ENCODE assay signal across 1 cellular context in the genomic region with DNA sequence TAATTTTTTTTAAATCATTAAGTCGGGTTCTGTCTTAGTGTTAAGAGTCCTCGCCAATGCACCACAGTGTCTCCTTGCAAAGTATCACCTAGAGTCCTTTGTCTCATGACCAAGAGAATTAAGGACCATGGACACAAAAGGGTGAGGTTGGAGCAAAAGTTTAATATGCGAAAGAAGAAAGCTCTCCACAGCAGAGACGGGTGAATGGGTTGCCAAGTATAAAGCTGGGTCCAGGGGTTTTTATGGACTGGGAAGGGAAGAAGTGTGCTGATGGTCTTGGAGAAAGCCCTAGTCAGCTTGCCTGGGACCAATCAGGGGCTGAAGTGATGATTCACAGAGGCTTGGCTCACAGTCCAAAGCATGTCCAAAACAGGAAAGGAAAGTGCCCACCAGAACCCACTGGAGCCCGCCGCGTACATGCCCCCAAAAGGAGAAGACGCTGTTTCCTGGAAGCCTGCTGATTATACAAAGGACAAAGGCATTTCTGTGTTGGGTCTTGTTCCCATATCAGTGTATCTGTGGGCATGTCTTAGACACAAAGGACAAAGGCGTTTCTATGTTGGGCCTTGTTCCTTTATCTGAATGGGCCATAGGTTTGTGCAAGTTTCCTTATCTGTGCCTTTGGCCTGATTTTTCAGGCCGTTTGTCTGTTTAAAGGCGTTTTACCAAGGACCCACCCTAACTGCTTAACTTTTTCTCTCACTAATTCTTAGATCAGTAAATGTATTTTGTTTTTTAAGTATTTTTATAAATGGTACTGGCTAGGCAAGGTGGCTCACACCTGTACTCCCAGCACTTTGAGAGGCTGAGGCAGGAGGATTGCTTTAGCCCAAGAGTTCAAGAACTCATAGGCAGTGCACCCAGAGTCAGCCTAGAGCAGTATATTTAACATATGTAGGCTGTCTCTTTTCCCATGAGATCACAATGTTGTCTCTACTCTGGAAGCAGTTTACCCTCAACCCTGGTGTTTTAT.
TF ChIP-seq lines count a peak whose summit lies in the region.

No MANE protein-coding gene starts in this region.

TF ChIP-seq in HepG2, 621 proteins besides CTCF, POLR2A, EP300 and RAD21 (continued from another document and continues in another):
- TF ChIP-seq, protein P1, sequence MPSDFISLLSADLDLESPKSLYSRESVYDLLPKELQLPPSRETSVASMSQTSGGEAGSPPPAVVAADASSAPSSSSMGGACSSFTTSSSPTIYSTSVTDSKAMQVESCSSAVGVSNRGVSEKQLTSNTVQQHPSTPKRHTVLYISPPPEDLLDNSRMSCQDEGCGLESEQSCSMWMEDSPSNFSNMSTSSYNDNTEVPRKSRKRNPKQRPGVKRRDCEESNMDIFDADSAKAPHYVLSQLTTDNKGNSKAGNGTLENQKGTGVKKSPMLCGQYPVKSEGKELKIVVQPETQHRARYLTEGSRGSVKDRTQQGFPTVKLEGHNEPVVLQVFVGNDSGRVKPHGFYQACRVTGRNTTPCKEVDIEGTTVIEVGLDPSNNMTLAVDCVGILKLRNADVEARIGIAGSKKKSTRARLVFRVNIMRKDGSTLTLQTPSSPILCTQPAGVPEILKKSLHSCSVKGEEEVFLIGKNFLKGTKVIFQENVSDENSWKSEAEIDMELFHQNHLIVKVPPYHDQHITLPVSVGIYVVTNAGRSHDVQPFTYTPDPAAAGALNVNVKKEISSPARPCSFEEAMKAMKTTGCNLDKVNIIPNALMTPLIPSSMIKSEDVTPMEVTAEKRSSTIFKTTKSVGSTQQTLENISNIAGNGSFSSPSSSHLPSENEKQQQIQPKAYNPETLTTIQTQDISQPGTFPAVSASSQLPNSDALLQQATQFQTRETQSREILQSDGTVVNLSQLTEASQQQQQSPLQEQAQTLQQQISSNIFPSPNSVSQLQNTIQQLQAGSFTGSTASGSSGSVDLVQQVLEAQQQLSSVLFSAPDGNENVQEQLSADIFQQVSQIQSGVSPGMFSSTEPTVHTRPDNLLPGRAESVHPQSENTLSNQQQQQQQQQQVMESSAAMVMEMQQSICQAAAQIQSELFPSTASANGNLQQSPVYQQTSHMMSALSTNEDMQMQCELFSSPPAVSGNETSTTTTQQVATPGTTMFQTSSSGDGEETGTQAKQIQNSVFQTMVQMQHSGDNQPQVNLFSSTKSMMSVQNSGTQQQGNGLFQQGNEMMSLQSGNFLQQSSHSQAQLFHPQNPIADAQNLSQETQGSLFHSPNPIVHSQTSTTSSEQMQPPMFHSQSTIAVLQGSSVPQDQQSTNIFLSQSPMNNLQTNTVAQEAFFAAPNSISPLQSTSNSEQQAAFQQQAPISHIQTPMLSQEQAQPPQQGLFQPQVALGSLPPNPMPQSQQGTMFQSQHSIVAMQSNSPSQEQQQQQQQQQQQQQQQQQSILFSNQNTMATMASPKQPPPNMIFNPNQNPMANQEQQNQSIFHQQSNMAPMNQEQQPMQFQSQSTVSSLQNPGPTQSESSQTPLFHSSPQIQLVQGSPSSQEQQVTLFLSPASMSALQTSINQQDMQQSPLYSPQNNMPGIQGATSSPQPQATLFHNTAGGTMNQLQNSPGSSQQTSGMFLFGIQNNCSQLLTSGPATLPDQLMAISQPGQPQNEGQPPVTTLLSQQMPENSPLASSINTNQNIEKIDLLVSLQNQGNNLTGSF (CRISPR knock-in tag; IDR thresholded peaks at IDR 0.05): no peak
- TF ChIP-seq, protein P2, sequence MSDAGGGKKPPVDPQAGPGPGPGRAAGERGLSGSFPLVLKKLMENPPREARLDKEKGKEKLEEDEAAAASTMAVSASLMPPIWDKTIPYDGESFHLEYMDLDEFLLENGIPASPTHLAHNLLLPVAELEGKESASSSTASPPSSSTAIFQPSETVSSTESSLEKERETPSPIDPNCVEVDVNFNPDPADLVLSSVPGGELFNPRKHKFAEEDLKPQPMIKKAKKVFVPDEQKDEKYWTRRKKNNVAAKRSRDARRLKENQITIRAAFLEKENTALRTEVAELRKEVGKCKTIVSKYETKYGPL (CRISPR knock-in tag; IDR thresholded peaks at IDR 0.05): no peak
- TF ChIP-seq ZNF788 (CRISPR knock-in tag; IDR thresholded peaks at IDR 0.05; ENCODE audit: borderline replicate concordance): 0 out of 2 replicates have a peak, but pooled peaks have one; percentile 66
- no peak for TF ChIP-seq AHR (CRISPR knock-in tag; IDR thresholded peaks at IDR 0.05)
- TF ChIP-seq, protein P3, sequence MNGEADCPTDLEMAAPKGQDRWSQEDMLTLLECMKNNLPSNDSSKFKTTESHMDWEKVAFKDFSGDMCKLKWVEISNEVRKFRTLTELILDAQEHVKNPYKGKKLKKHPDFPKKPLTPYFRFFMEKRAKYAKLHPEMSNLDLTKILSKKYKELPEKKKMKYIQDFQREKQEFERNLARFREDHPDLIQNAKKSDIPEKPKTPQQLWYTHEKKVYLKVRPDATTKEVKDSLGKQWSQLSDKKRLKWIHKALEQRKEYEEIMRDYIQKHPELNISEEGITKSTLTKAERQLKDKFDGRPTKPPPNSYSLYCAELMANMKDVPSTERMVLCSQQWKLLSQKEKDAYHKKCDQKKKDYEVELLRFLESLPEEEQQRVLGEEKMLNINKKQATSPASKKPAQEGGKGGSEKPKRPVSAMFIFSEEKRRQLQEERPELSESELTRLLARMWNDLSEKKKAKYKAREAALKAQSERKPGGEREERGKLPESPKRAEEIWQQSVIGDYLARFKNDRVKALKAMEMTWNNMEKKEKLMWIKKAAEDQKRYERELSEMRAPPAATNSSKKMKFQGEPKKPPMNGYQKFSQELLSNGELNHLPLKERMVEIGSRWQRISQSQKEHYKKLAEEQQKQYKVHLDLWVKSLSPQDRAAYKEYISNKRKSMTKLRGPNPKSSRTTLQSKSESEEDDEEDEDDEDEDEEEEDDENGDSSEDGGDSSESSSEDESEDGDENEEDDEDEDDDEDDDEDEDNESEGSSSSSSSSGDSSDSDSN (CRISPR knock-in tag; IDR thresholded peaks at IDR 0.05): no peak
- TF ChIP-seq YY1 (IDR thresholded peaks at IDR 0.05; ENCODE audit: insufficient read depth, insufficient replicate concordance, low read depth, low read length): no peak
- TF ChIP-seq ZNF382 (CRISPR knock-in tag; IDR thresholded peaks at IDR 0.05; ENCODE audit: borderline replicate concordance): no peak
- 0 out of 2 replicates have a peak, but pooled peaks have one; percentile 39 for TF ChIP-seq REPIN1 (CRISPR knock-in tag; IDR thresholded peaks at IDR 0.05; ENCODE audit: borderline replicate concordance, low read depth)
- no peak for TF ChIP-seq YEATS2 (CRISPR knock-in tag; IDR thresholded peaks at IDR 0.05; ENCODE audit: borderline replicate concordance)
- TF ChIP-seq, protein P4, sequence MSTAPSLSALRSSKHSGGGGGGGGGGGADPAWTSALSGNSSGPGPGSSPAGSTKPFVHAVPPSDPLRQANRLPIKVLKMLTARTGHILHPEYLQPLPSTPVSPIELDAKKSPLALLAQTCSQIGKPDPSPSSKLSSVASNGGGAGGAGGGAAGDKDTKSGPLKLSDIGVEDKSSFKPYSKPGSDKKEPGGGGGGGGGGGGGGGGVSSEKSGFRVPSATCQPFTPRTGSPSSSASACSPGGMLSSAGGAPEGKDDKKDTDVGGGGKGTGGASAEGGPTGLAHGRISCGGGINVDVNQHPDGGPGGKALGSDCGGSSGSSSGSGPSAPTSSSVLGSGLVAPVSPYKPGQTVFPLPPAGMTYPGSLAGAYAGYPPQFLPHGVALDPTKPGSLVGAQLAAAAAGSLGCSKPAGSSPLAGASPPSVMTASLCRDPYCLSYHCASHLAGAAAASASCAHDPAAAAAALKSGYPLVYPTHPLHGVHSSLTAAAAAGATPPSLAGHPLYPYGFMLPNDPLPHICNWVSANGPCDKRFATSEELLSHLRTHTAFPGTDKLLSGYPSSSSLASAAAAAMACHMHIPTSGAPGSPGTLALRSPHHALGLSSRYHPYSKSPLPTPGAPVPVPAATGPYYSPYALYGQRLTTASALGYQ (CRISPR knock-in tag; IDR thresholded peaks at IDR 0.05): 0 out of 2 replicates have a peak, but pooled peaks have one; percentile 39
- TF ChIP-seq BCL6 (CRISPR knock-in tag; IDR thresholded peaks at IDR 0.05): peak; percentile 78
- no peak for TF ChIP-seq SMAD9 (CRISPR knock-in tag; IDR thresholded peaks at IDR 0.05)
- peak; percentile 62; the same call in 1 of the 2 replicates for TF ChIP-seq RXRA (CRISPR knock-in tag; IDR thresholded peaks at IDR 0.05)
- TF ChIP-seq ISX (CRISPR knock-in tag; conservative IDR thresholded peaks at IDR 0.05): no peak
- TF ChIP-seq HNF4A (CRISPR knock-in tag; IDR thresholded peaks at IDR 0.05): peak; percentile 42; the same call in 1 of the 2 replicates
- TF ChIP-seq, protein P5, sequence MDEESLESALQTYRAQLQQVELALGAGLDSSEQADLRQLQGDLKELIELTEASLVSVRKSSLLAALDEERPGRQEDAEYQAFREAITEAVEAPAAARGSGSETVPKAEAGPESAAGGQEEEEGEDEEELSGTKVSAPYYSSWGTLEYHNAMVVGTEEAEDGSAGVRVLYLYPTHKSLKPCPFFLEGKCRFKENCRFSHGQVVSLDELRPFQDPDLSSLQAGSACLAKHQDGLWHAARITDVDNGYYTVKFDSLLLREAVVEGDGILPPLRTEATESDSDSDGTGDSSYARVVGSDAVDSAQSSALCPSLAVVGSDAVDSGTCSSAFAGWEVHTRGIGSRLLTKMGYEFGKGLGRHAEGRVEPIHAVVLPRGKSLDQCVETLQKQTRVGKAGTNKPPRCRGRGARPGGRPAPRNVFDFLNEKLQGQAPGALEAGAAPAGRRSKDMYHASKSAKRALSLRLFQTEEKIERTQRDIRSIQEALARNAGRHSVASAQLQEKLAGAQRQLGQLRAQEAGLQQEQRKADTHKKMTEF (CRISPR knock-in tag; IDR thresholded peaks at IDR 0.05): peak; percentile 50; the same call in 1 of the 2 replicates
- TF ChIP-seq, protein P6, sequence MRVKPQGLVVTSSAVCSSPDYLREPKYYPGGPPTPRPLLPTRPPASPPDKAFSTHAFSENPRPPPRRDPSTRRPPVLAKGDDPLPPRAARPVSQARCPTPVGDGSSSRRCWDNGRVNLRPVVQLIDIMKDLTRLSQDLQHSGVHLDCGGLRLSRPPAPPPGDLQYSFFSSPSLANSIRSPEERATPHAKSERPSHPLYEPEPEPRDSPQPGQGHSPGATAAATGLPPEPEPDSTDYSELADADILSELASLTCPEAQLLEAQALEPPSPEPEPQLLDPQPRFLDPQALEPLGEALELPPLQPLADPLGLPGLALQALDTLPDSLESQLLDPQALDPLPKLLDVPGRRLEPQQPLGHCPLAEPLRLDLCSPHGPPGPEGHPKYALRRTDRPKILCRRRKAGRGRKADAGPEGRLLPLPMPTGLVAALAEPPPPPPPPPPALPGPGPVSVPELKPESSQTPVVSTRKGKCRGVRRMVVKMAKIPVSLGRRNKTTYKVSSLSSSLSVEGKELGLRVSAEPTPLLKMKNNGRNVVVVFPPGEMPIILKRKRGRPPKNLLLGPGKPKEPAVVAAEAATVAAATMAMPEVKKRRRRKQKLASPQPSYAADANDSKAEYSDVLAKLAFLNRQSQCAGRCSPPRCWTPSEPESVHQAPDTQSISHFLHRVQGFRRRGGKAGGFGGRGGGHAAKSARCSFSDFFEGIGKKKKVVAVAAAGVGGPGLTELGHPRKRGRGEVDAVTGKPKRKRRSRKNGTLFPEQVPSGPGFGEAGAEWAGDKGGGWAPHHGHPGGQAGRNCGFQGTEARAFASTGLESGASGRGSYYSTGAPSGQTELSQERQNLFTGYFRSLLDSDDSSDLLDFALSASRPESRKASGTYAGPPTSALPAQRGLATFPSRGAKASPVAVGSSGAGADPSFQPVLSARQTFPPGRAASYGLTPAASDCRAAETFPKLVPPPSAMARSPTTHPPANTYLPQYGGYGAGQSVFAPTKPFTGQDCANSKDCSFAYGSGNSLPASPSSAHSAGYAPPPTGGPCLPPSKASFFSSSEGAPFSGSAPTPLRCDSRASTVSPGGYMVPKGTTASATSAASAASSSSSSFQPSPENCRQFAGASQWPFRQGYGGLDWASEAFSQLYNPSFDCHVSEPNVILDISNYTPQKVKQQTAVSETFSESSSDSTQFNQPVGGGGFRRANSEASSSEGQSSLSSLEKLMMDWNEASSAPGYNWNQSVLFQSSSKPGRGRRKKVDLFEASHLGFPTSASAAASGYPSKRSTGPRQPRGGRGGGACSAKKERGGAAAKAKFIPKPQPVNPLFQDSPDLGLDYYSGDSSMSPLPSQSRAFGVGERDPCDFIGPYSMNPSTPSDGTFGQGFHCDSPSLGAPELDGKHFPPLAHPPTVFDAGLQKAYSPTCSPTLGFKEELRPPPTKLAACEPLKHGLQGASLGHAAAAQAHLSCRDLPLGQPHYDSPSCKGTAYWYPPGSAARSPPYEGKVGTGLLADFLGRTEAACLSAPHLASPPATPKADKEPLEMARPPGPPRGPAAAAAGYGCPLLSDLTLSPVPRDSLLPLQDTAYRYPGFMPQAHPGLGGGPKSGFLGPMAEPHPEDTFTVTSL (CRISPR knock-in tag; IDR thresholded peaks at IDR 0.05; ENCODE audit: borderline replicate concordance): no peak
- TF ChIP-seq, protein P7, sequence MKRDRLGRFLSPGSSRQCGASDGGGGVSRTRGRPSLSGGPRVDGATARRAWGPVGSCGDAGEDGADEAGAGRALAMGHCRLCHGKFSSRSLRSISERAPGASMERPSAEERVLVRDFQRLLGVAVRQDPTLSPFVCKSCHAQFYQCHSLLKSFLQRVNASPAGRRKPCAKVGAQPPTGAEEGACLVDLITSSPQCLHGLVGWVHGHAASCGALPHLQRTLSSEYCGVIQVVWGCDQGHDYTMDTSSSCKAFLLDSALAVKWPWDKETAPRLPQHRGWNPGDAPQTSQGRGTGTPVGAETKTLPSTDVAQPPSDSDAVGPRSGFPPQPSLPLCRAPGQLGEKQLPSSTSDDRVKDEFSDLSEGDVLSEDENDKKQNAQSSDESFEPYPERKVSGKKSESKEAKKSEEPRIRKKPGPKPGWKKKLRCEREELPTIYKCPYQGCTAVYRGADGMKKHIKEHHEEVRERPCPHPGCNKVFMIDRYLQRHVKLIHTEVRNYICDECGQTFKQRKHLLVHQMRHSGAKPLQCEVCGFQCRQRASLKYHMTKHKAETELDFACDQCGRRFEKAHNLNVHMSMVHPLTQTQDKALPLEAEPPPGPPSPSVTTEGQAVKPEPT (CRISPR knock-in tag; IDR thresholded peaks at IDR 0.05; ENCODE audit: low read depth): no peak
- peak; percentile 51; the same call in 1 of the 2 replicates for TF ChIP-seq RCOR2 (CRISPR knock-in tag; IDR thresholded peaks at IDR 0.05)
- peak; percentile 76 for TF ChIP-seq ZBTB38 (CRISPR knock-in tag; IDR thresholded peaks at IDR 0.05)
- no peak for TF ChIP-seq PHF5A (CRISPR knock-in tag; IDR thresholded peaks at IDR 0.05; ENCODE audit: low read depth, unreplicated experiment)
- TF ChIP-seq ZNF549 (CRISPR knock-in tag; IDR thresholded peaks at IDR 0.05): no peak
- no peak for TF ChIP-seq MTA1 (CRISPR knock-in tag; IDR thresholded peaks at IDR 0.05; ENCODE audit: borderline replicate concordance)
- TF ChIP-seq ZNF232 (CRISPR knock-in tag; IDR thresholded peaks at IDR 0.05; ENCODE audit: borderline replicate concordance): no peak
- TF ChIP-seq RBFOX2 (IDR thresholded peaks at IDR 0.05; ENCODE audit: low read depth, low read length): no peak; the same call in 1 of the 2 replicates
- TF ChIP-seq ZNF790 (CRISPR knock-in tag; IDR thresholded peaks at IDR 0.05; ENCODE audit: borderline replicate concordance): no peak
- no peak; the same call in 1 of the 2 replicates for TF ChIP-seq SP5 (CRISPR knock-in tag; IDR thresholded peaks at IDR 0.05; ENCODE audit: borderline replicate concordance, low read depth)
- TF ChIP-seq ATM (IDR thresholded peaks at IDR 0.05; ENCODE audit: borderline replicate concordance): no peak
- no peak for TF ChIP-seq NFE2L1 (CRISPR knock-in tag; IDR thresholded peaks at IDR 0.05; ENCODE audit: borderline replicate concordance)
- TF ChIP-seq HNF4G (IDR thresholded peaks at IDR 0.05; ENCODE audit: borderline replicate concordance, low read depth, low read length): no peak; the same call in 1 of the 2 replicates
- TF ChIP-seq HNF4G (CRISPR knock-in tag; IDR thresholded peaks at IDR 0.05; ENCODE audit: borderline replicate concordance, low read depth): 0 out of 2 replicates have a peak, but pooled peaks have one; percentile 53
- TF ChIP-seq ZNF749 (CRISPR knock-in tag; IDR thresholded peaks at IDR 0.05; ENCODE audit: borderline replicate concordance): no peak
